ENCODE assay signal across 8 cellular contexts in genomic region chrX:149903889-149904748, GRCh38. TPM values are rescaled to one million over a fixed set of nuclear protein-coding genes. Genes with fewer than 3 reads are reported as not detected.
DNase-seq lines count a peak whose midpoint lies in the region; ATAC-seq, FAIRE-seq and TF ChIP-seq lines count a peak whose summit lies in the region.

No MANE protein-coding gene starts in this region.

- TF ChIP-seq EP300 in A549 (IDR thresholded peaks at IDR 0.05) = no peak

- no peak for TF ChIP-seq RAD21 in A549 (conservative IDR thresholded peaks at IDR 0.05 in 1 of 2, IDR thresholded peaks at IDR 0.05 in 1 of 2)

- no peak for TF ChIP-seq POLR2A in A549 (IDR thresholded peaks at IDR 0.05; ENCODE audit: low read length)

- CTCF ChIA-PET in A549 (lab: Yijun Ruan, JAX) = no interaction called here

- H3K4me1 Mint-ChIP-seq in brain = no peaks in the 10 kb centered on the region
- H3K4me1 Mint-ChIP-seq in progenitor cell of endocrine pancreas (ENCODE audit: low read depth) = peaks cover 3% of the 10 kb centered on the region

- H3K4me2 ChIP-seq in A549 = peak overlapping the region; percentile 59

- H3K36me3 Mint-ChIP-seq in brain (no peaks in the 10 kb centered on the region), progenitor cell of endocrine pancreas (ENCODE audit: insufficient read depth) (no peaks in the 10 kb centered on the region)

- H3K9me3 ChIP-seq in A549 = no peaks in the 10 kb centered on the region

- peak overlapping the region; percentile 18; the same call in 1 of the 3 replicates for H3K4me3 ChIP-seq in A549

- 17% methylated on average over 6 of the region's 6 CpGs for WGBS in A549 (ENCODE audit: missing lambda C conversion rate)

- TF ChIP-seq CTCF in A549 (IDR thresholded peaks at IDR 0.05) (no peak), brain (conservative IDR thresholded peaks at IDR 0.05) (no peak), progenitor cell of endocrine pancreas (IDR thresholded peaks at IDR 0.05; ENCODE audit: unreplicated experiment) (peak; percentile 30)

- H3K27me3 Mint-ChIP-seq in brain = no peaks in the 10 kb centered on the region
- H3K27me3 Mint-ChIP-seq in progenitor cell of endocrine pancreas = no peaks in the 10 kb centered on the region

- H3K27ac ChIP-seq in A549 = no peak overlapping the region

- no peak for FAIRE-seq in A549 (lab: Jason Lieb, UNC)

- no peak overlapping the region for H3K27ac Mint-ChIP-seq in brain
- no peak overlapping the region for H3K27ac Mint-ChIP-seq in progenitor cell of endocrine pancreas

- ATAC-seq in A549 (peak; percentile 62 to 82; a peak in 4 of 6 replicates), GM19372 (IDR thresholded peaks at IDR 0.05; ENCODE audit: low read depth, unreplicated experiment) (peak; percentile 59), HG03342 (IDR thresholded peaks at IDR 0.05; ENCODE audit: unreplicated experiment) (peak; percentile 67)

- H3K9me3 Mint-ChIP-seq in brain (peaks cover 0 to 3% (median 0%) of the 10 kb centered on the region in 5 experiments), progenitor cell of endocrine pancreas (ENCODE audit: low read depth) (peaks cover 19% of the 10 kb centered on the region)

- DNase-seq in A549 (ENCODE audit: low read depth in 1 of 2, low spot score in 1 of 2) (peak; percentile 3 to 4), progenitor cell of endocrine pancreas (ENCODE audit: low spot score, unreplicated experiment) (no peak), AML-193 (lab: John Stamatoyannopoulos, UW) (no peak), ureter (ENCODE audit: low spot score) (no peak), NCI-H345 (lab: John Stamatoyannopoulos, UW) (no peak)

- H3K4me1 ChIP-seq in A549 = no peaks in the 10 kb centered on the region

- POLR2A ChIA-PET in A549 (lab: Yijun Ruan, JAX) = no interaction called here

- H3K4me3 Mint-ChIP-seq in brain = peak overlapping the region in 3 of 5 experiments; percentile 8 to 20 (median 17)
- peak overlapping the region; percentile 41 for H3K4me3 Mint-ChIP-seq in progenitor cell of endocrine pancreas (ENCODE audit: low read depth)

TF ChIP-seq in A549, 52 proteins besides CTCF, POLR2A, EP300 and RAD21:
- TF ChIP-seq CBX2 (IDR thresholded peaks at IDR 0.05; ENCODE audit: borderline replicate concordance, low read depth) (no peak), RFX5 (IDR thresholded peaks at IDR 0.05) (no peak), ZSCAN20 (CRISPR knock-in tag; IDR thresholded peaks at IDR 0.05) (no peak), ESRRA (IDR thresholded peaks at IDR 0.05; ENCODE audit: borderline replicate concordance, low read length) (no peak), RARB (CRISPR knock-in tag; IDR thresholded peaks at IDR 0.05) (no peak), RNF2 (IDR thresholded peaks at IDR 0.05; ENCODE audit: borderline replicate concordance, low read depth) (no peak), NR3C1 (IDR thresholded peaks at IDR 0.05) (no peak), RCOR1 (IDR thresholded peaks at IDR 0.05; ENCODE audit: low read depth, low read length) (no peak), BHLHE40 (IDR thresholded peaks at IDR 0.05; ENCODE audit: low read depth, low read length) (no peak), FOSB (CRISPR knock-in tag; IDR thresholded peaks at IDR 0.05) (no peak), GATA3 (IDR thresholded peaks at IDR 0.05; ENCODE audit: borderline replicate concordance) (no peak)

RNA-seq across cellular contexts. Expression of gene MAGEA8, which starts 23.1 kb away (rescaled TPM):
- not detected in 2 replicates for polyA plus RNA-seq in A549 (2011; rRNA removed)
- polyA plus RNA-seq in A549 (2012; cell fraction: cytosol; rRNA removed) = not detected in 2 replicates
- not detected in 2 replicates for polyA plus RNA-seq in A549 (2012; cell fraction: nucleus; rRNA removed)
- not detected in 3 replicates for polyA plus RNA-seq in A549 (2017; fragmentation: RNase III; extraction: RNeasy Plus Mini Kit Qiagen cat#74134 plus additional on column Dnase treatment)
- polyA minus RNA-seq in A549 (2011; rRNA and poly(A)+ RNA removed) = not detected in 2 replicates
- polyA plus RNA-seq in brain (ENCODE audit: insufficient read depth, low read depth, low replicate concordance) = not detected
- total RNA-seq in progenitor cell of endocrine pancreas = 0.22 TPM in 1 of 2 replicates, not detected in the other
- not detected for total RNA-seq in ureter

RNA-seq across cellular contexts. Expression of gene HSFX4, which starts 25.3 kb away (rescaled TPM):
- not detected in 2 replicates for polyA plus RNA-seq in A549 (2011; rRNA removed)
- polyA plus RNA-seq in A549 (2012; cell fraction: cytosol; rRNA removed) = not detected in 2 replicates
- polyA plus RNA-seq in A549 (2012; cell fraction: nucleus; rRNA removed) = not detected in 2 replicates
- not detected in 3 replicates for polyA plus RNA-seq in A549 (2017; fragmentation: RNase III; extraction: RNeasy Plus Mini Kit Qiagen cat#74134 plus additional on column Dnase treatment)
- not detected in 2 replicates for polyA minus RNA-seq in A549 (2011; rRNA and poly(A)+ RNA removed)
- polyA plus RNA-seq in brain (ENCODE audit: insufficient read depth, low read depth, low replicate concordance) = not detected
- not detected in 2 replicates for total RNA-seq in progenitor cell of endocrine pancreas
- total RNA-seq in ureter = not detected

RNA-seq across cellular contexts. Expression of gene EOLA2, which starts 34.2 kb away (rescaled TPM):
- polyA plus RNA-seq in A549 (2011; rRNA removed) (60.9 and 61.7 TPM in 2 replicates), A549 (2017; fragmentation: RNase III; extraction: RNeasy Plus Mini Kit Qiagen cat#74134 plus additional on column Dnase treatment) (34.0 to 37.7 TPM (median 34.5 TPM) in 3 replicates), brain (ENCODE audit: insufficient read depth, low read depth, low replicate concordance) (33.8 TPM)
- polyA plus RNA-seq in A549 (2012; cell fraction: cytosol; rRNA removed) = 53.2 and 55.3 TPM in 2 replicates
- polyA plus RNA-seq in A549 (2012; cell fraction: nucleus; rRNA removed) = 55.8 and 57.6 TPM in 2 replicates
- polyA minus RNA-seq in A549 (2011; rRNA and poly(A)+ RNA removed) = 25.0 and 27.7 TPM in 2 replicates
- total RNA-seq in progenitor cell of endocrine pancreas (34.4 and 36.4 TPM in 2 replicates), ureter (53.3 TPM)

Comparison
In these comparisons a context has a peak if more than half of its experiments do, and no peak if none do; other contexts are left out.
1. DNase-seq: peak in A549 (2 of 2); none in progenitor cell of endocrine pancreas (single experiment), AML-193 (0 of 2), ureter (single experiment) and NCI-H345 (single experiment).
2. Peak in every context shown above with its lines, with median percentiles within 50 percentile points of each other: ATAC-seq.